In the genomic region with DNA sequence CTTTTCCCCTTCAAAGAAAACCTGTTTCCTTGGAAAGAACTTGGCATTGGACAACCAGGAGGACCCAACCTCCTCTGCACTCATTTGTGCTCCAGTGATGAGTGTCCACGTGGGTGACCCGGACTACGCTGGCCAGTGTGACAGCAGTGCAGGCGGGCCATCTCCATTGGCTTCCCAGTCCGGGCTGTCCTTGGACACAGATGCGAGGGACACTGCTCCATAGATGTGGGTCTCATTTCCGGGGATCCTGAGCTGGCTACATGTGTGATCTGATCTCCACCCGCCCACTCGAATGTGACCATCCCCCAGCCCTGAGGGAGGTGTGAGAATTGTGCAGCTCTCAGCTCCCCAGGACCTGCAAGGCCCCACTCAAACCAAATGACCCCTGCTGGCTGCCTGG, we compare ENCODE assay signal across 7 cellular contexts.
"Had no signal": no experiment of that assay in that cellular context is flagged by ENCODE, and none has a peak within 500 bp of the region (broad histone marks: within the 10 kb centered on the region; RNA-seq: fewer than 3 reads in every experiment).

No MANE protein-coding gene starts in this region.

- H3K4me1 ChIP-seq: HAP-1 had no signal

- H3K36me3 ChIP-seq: HAP-1 had no signal

- H3K9me3 ChIP-seq: HAP-1 had no signal

- H3K4me3 ChIP-seq: GM23248, HAP-1 had no signal

- H2AFZ ChIP-seq: GM23248 had no signal

- H3K9ac ChIP-seq: GM23248 had no signal

- DNase-seq: GM23248, GOT3, H7, KBM-7 had no signal

- ATAC-seq: HepG2 had no signal

- H3K27ac ChIP-seq: GM23248, HL-60 had no signal
